ENCODE assay signal across 8 cellular contexts in genomic region chr11:108115495-108116140, GRCh38. TPM values are rescaled to one million over a fixed set of nuclear protein-coding genes. Genes with fewer than 3 reads are reported as not detected.
DNase-seq lines count a peak whose midpoint lies in the region; ATAC-seq, FAIRE-seq and TF ChIP-seq lines count a peak whose summit lies in the region.

No MANE protein-coding gene starts in this region.

- H3K4me3 ChIP-seq in Panc1 (ENCODE audit: low read depth in 2 of 2, low read length in 2 of 2) = no peak overlapping the region
- no peak overlapping the region for H3K4me3 ChIP-seq in muscle layer of colon (ENCODE audit: low read depth in 1 of 2, low read length in 2 of 2)

- in situ Hi-C loops in Panc1 (cut with HindIII; ENCODE audit: low pct_unique_long_range_greater_than_20kb, low sequenced_read_pairs) = no loop called here

- FAIRE-seq in H54 (lab: Jason Lieb, UNC) = no peak

- H3K27me3 ChIP-seq in Panc1 (ENCODE audit: control insufficient read depth, insufficient read depth, low read length) (no peaks in the 10 kb centered on the region), muscle layer of colon (ENCODE audit: control insufficient read depth in 1 of 2, insufficient read depth in 2 of 2, low read length in 2 of 2) (no peaks in the 10 kb centered on the region)

- H3K4me1 ChIP-seq in Panc1 (ENCODE audit: control insufficient read depth, insufficient read depth, low read length) = 0 out of 2 replicates have a peak, but pooled peaks cover 2% of the 10 kb centered on the region
- H3K4me1 ChIP-seq in muscle layer of colon (ENCODE audit: insufficient read depth, low read length) = peaks cover 19% of the 10 kb centered on the region

- H3K36me3 ChIP-seq in Panc1 (ENCODE audit: control insufficient read depth, insufficient read depth, low read length) (no peaks in the 10 kb centered on the region), muscle layer of colon (ENCODE audit: insufficient read depth, low read length) (no peaks in the 10 kb centered on the region)

- H3K9me3 ChIP-seq in Panc1 (ENCODE audit: control insufficient read depth, insufficient read depth, low read depth, low read length) = no peaks in the 10 kb centered on the region
- no peaks in the 10 kb centered on the region for H3K9me3 ChIP-seq in muscle layer of colon (ENCODE audit: low read length)

- H3K27ac ChIP-seq in Panc1 (ENCODE audit: low read length) (no peak overlapping the region), muscle layer of colon (ENCODE audit: low read depth, low read length) (peak overlapping the region; percentile 29)

- H3K9ac ChIP-seq in muscle layer of colon (ENCODE audit: low read length) = peak overlapping the region; percentile 25

- ATAC-seq in Panc1 (no peak), esophagus mucosa (peak; percentile 71), HG02973 (IDR thresholded peaks at IDR 0.05; ENCODE audit: unreplicated experiment) (no peak)

- POLR2A ChIA-PET in Panc1 (lab: Charles Lee) (interaction anchor here (0.6 kb wide), 1 partner anchor 118 kb away, joined by 7 read pairs; no protein-coding TSS in a partner anchor), HEK293T (lab: Yijun Ruan, JAX) (no interaction called here)

- peak; percentile 16 for DNase-seq in H54 (ENCODE audit: insufficient read length, low spot score)
- DNase-seq in Panc1 (ENCODE audit: low read depth, low spot score) = peak; percentile 52
- no peak for DNase-seq in stimulated activated naive CD4-positive, alpha-beta T cell (lab: John Stamatoyannopoulos, UW)
- DNase-seq in GM19240 (ENCODE audit: insufficient read length, low spot score) = no peak
- no peak for DNase-seq in HEK293T (ENCODE audit: extremely low spot score)

- BruUV-seq in Panc1 (replicated peaks; lab: Mats Ljungman, UMichigan) = no TSS peak

- no peak for TF ChIP-seq CTCF in Panc1 (IDR thresholded peaks at IDR 0.05)

- CTCF ChIA-PET in Panc1 (lab: Charles Lee) (no interaction called here), HEK293T (lab: Yijun Ruan, JAX) (no interaction called here)

- TF ChIP-seq POLR2A in H54 (IDR thresholded peaks at IDR 0.05; ENCODE audit: low read depth, low read length) = no peak

- intact Hi-C loops in Panc1 (cut with micrococcal nuclease; ENCODE audit: unreplicated experiment) = loop anchor here (5.0 kb wide), 1 partner anchor 542 kb away; no protein-coding TSS in a partner anchor

TF ChIP-seq in HEK293T, 16 proteins besides CTCF, POLR2A, EP300 and RAD21:
- TF ChIP-seq FOXK2 (IDR thresholded peaks at IDR 0.05) (no peak), CTBP1 (IDR thresholded peaks at IDR 0.05; ENCODE audit: borderline replicate concordance) (no peak), SP1 (IDR thresholded peaks at IDR 0.05) (no peak), PKNOX1 (IDR thresholded peaks at IDR 0.05) (no peak), LEF1 (IDR thresholded peaks at IDR 0.05; ENCODE audit: borderline replicate concordance) (no peak), SUZ12 (IDR thresholded peaks at IDR 0.05) (no peak), L3MBTL2 (conservative IDR thresholded peaks at IDR 0.05) (no peak), TARDBP (IDR thresholded peaks at IDR 0.05) (no peak), ELF4 (IDR thresholded peaks at IDR 0.05) (no peak), FOXM1 (IDR thresholded peaks at IDR 0.05; ENCODE audit: borderline replicate concordance) (no peak), HDGF (IDR thresholded peaks at IDR 0.05; ENCODE audit: borderline replicate concordance) (no peak), BHLHE40 (IDR thresholded peaks at IDR 0.05; ENCODE audit: borderline replicate concordance) (no peak), ZNF384 (IDR thresholded peaks at IDR 0.05) (no peak), ARNT (IDR thresholded peaks at IDR 0.05) (no peak), NFRKB (IDR thresholded peaks at IDR 0.05) (no peak), FOXA1 (IDR thresholded peaks at IDR 0.05) (no peak)

RNA-seq across cellular contexts. Expression of gene ACAT1, which starts 5.7 kb away (rescaled TPM):
- total RNA-seq in Panc1 (2021; ENCODE audit: unreplicated experiment) (97.5 TPM), esophagus mucosa (27.7 TPM)
- polyA plus RNA-seq in Panc1 (2012; ENCODE audit: insufficient read length) = 75.3 TPM

Comparison
In these comparisons a context has a peak if more than half of its experiments do, and no peak if none do; other contexts are left out.
1. DNase-seq: peak in H54 (single experiment) and Panc1 (single experiment); none in stimulated activated naive CD4-positive, alpha-beta T cell (0 of 6), GM19240 (single experiment) and HEK293T (single experiment).